8 cellular contexts compared by ENCODE assay signal in the genomic region with DNA sequence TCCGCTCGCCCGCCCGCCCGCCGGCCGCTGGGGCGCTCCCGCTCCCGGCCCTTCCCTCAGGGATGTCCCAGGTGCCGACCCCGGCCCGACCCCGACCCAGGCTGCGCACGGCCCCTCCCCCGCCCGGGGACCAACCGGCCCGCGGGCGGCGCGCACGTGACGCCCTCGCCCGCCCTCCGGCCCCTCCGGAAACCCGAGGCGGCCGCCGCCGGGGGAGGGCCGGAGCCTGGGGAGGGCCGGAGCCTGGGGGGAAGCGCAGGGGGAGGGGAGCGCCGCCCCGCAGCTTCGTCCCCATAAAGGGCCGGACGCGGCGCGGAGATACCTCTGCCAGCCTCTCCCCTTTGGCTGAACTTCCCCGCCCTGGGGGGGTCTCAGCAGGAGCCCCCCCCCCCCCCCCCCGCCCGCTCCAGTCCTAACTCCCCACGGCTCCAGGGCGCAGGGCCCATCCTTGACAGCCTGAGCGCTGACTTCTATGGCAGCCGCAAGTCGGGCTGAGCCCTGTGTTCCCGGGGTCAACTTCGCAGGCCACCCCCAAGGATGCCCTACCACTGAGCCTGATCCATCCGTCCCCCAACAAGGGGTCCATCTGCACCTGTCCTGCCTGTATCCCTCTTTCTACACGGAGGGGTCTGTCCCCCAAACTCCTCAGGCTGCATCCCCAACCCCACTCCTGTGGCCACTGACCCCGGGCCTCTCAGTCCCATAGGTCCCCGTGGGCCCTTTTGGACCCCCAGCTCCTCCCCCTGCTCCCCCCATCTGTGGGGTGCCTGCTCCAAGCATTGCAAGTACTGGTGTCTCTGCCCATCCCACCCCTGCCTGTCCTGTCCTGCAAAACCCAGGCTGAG. TPM values are rescaled to one million over a fixed set of nuclear protein-coding genes. Genes with fewer than 3 reads are reported as not detected.
DNase-seq lines count a peak whose midpoint lies in the region; ATAC-seq, FAIRE-seq and TF ChIP-seq lines count a peak whose summit lies in the region.

A gene (minus strand): TSS at position 69 of the 845 bp plus-strand sequence. CDS start 174 bp downstream, outside the sequence.

- no peaks in the 10 kb centered on the region for H3K36me3 Mint-ChIP-seq in naive B cell

- peaks cover 6 to 15% (median 14%) of the 10 kb centered on the region in 3 donors for H3K4me1 Mint-ChIP-seq in naive B cell

- H3K9me3 Mint-ChIP-seq in naive B cell, result no peaks in the 10 kb centered on the region

- peak within 1 kb of the TSS in 1 of 6 donors; percentile 29 for H3K27ac Mint-ChIP-seq in naive B cell

- no peak for TF ChIP-seq POLR2A in GM18505 (IDR thresholded peaks at IDR 0.05; ENCODE audit: borderline replicate concordance, extremely low read depth, insufficient read depth, insufficient read length)

- in situ Hi-C loops in endometrial microvascular endothelial cells (cut with HindIII; ENCODE audit: inconsistent ontology term, low pct_unique_long_range_greater_than_20kb, low sequenced_read_pairs), result no loop called here

- ATAC-seq in naive B cell (ENCODE audit: low read depth in 2 of 2), result peak in 1 of 2 donors; percentile 3
- ATAC-seq in HG03025 (IDR thresholded peaks at IDR 0.05; ENCODE audit: low FRiP score, unreplicated experiment), result no peak
- no peak for ATAC-seq in GM18505 (IDR thresholded peaks at IDR 0.05; ENCODE audit: unreplicated experiment)

- peak; percentile 14 for FAIRE-seq in GM19239 (lab: Jason Lieb, UNC)

- H3K4me3 Mint-ChIP-seq in naive B cell, result peak within 1 kb of the TSS; percentile 45 to 83 (median 68)

- DNase-seq in GM19239 (ENCODE audit: insufficient read length, low spot score) (peak; percentile 97), RPMI8226 (peak; percentile 75), naive B cell (no peak), retina (no peak)

- TF ChIP-seq CTCF in C4-2B (conservative IDR thresholded peaks at IDR 0.05), result no peak

- H3K27ac ChIP-seq in C4-2B, result peak within 1 kb of the TSS; percentile 84

- H3K27me3 Mint-ChIP-seq in naive B cell, result peaks cover 0 to 51% (median 9%) of the 10 kb centered on the region in 3 donors

RNA-seq across cellular contexts. Expression of the gene that starts here (rescaled TPM):
- 50.4 TPM for total RNA-seq in endometrial microvascular endothelial cells (ENCODE audit: inconsistent ontology term)
- under 1 TPM in 5 of 6 donors, not detected in 1; 0.04 to 0.19 (median 0.09) TPM for polyA plus RNA-seq in naive B cell (ENCODE audit: low read depth in 6 of 6)

Comparison
In these comparisons a context has a peak if more than half of its experiments do, and no peak if none do; other contexts are left out.
1. DNase-seq: peak in GM19239 (single experiment) and RPMI8226 (single experiment); none in naive B cell (single experiment) and retina (single experiment).